16 cellular contexts compared by ENCODE assay signal in the genomic region with DNA sequence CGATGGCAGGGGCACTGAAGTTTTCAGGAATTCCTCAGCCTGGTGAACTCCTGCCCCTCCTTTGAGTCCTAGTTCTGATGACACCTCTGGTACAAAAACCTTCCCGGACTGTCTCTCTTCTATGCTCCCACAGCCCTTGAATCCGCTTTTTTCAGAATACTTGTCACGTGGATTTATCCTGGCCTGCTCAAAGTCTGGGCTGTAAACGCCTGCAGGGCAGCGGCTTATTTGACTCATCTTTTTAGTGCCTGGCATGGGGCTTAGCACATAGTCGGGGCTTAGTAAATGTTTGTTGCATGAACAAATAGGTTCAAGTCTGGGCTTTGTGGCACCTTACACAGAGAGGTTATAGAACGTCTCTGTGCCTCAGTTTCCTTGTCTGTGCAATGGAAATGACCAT.
"Had no signal": no experiment of that assay in that cellular context is flagged by ENCODE, and none has a peak within 500 bp of the region (broad histone marks: within the 10 kb centered on the region; RNA-seq: fewer than 3 reads in every experiment).

No MANE protein-coding gene starts in this region.

- H3K36me3 Mint-ChIP-seq: naive B cell, type B pancreatic cell had no signal

- H3K27ac Mint-ChIP-seq: nephron, type B pancreatic cell had no signal

- H3K27ac ChIP-seq: coronary artery, dorsolateral prefrontal cortex, parathyroid adenoma had no signal

- H3K4me3 Mint-ChIP-seq: nephron, type B pancreatic cell had no signal

- H3K27me3 ChIP-seq: dorsolateral prefrontal cortex had no signal

- H3K9me3 Mint-ChIP-seq: nephron, type B pancreatic cell had no signal

- H3K4me3 ChIP-seq: coronary artery, dorsolateral prefrontal cortex, lung had no signal

- DNase-seq: dorsolateral prefrontal cortex; effector CD8-positive, alpha-beta T cell; left colon; left ventricle myocardium superior; mesenchymal stem cell; midbrain; naive B cell; small intestine; stimulated activated CD4-positive, alpha-beta T cell treated with anti-CD3 and anti-CD28 coated beads, Interleukin-12 subunit alpha, Interleukin-12 subunit beta, amount 100 ng/mL, for 4 hours; stimulated activated naive CD4-positive, alpha-beta T cell treated with Interleukin-2 at 50 U/mL for 16 hours had no signal

- H3K4me1 ChIP-seq: parathyroid adenoma had no signal

- ATAC-seq: left colon, left ventricle myocardium superior, sciatic nerve had no signal
